ENCODE assay signal across 8 cellular contexts in genomic region chr3:78645628-78646310, GRCh38.
DNase-seq lines count a peak whose midpoint lies in the region; ATAC-seq and TF ChIP-seq lines count a peak whose summit lies in the region.

No MANE protein-coding gene starts in this region.

- peak; percentile 83 for TF ChIP-seq CTCF in coronary artery (IDR thresholded peaks at IDR 0.05)
- peak; percentile 86 for TF ChIP-seq CTCF in lower lobe of right lung (IDR thresholded peaks at IDR 0.05)

- no peak overlapping the region for H3K4me3 ChIP-seq in coronary artery
- no peak overlapping the region for H3K4me3 ChIP-seq in lower lobe of right lung

- no peaks in the 10 kb centered on the region for H3K9me3 ChIP-seq in lower lobe of right lung

- H3K4me1 ChIP-seq in lower lobe of right lung: peaks cover 13% of the 10 kb centered on the region

- intact Hi-C loops in lower lobe of right lung (cut with DNase I): no loop called here

- H3K36me3 ChIP-seq in lower lobe of right lung: no peaks in the 10 kb centered on the region

- no peak overlapping the region for H3K27ac ChIP-seq in coronary artery
- H3K27ac ChIP-seq in lower lobe of right lung: no peak overlapping the region

- H3K27me3 ChIP-seq in lower lobe of right lung (ENCODE audit: low read depth): no peaks in the 10 kb centered on the region

- peak; percentile 78 for ATAC-seq in GM19467 (IDR thresholded peaks at IDR 0.05; ENCODE audit: unreplicated experiment)
- ATAC-seq in HG03442 (IDR thresholded peaks at IDR 0.05; ENCODE audit: unreplicated experiment): peak; percentile 85
- ATAC-seq in lower lobe of right lung: peak; percentile 71 to 90

- peak; percentile 42 for DNase-seq in Daoy (ENCODE audit: low read depth)
- DNase-seq in NOMO-1 (lab: John Stamatoyannopoulos, UW; ENCODE audit: unreplicated experiment in 2 of 2): peak; percentile 13 to 82
- no peak for DNase-seq in coronary artery (ENCODE audit: low spot score)
- DNase-seq in lower lobe of right lung: no peak
- no peak for DNase-seq in activated CD8-positive, alpha-beta memory T cell treated with anti-CD3 and anti-CD28 coated beads, Interleukin-2, amount 50 U/mL, for 4 hours
- DNase-seq in activated CD4-positive, alpha-beta T cell treated with anti-CD3 and anti-CD28 coated beads for 4 hours: no peak

Comparison
In these comparisons a context has a peak if more than half of its experiments do, and no peak if none do; other contexts are left out.
1. DNase-seq: peak in Daoy (single experiment) and NOMO-1 (2 of 2); none in coronary artery (single experiment), lower lobe of right lung (single experiment), activated CD8-positive, alpha-beta memory T cell treated with anti-CD3 and anti-CD28 coated beads, Interleukin-2, amount 50 U/mL, for 4 hours (single experiment) and activated CD4-positive, alpha-beta T cell treated with anti-CD3 and anti-CD28 coated beads for 4 hours (0 of 2).
2. Peak in every context shown above with its lines, with median percentiles within 50 percentile points of each other: ATAC-seq.